8 cellular contexts compared by ENCODE assay signal in the genomic region with DNA sequence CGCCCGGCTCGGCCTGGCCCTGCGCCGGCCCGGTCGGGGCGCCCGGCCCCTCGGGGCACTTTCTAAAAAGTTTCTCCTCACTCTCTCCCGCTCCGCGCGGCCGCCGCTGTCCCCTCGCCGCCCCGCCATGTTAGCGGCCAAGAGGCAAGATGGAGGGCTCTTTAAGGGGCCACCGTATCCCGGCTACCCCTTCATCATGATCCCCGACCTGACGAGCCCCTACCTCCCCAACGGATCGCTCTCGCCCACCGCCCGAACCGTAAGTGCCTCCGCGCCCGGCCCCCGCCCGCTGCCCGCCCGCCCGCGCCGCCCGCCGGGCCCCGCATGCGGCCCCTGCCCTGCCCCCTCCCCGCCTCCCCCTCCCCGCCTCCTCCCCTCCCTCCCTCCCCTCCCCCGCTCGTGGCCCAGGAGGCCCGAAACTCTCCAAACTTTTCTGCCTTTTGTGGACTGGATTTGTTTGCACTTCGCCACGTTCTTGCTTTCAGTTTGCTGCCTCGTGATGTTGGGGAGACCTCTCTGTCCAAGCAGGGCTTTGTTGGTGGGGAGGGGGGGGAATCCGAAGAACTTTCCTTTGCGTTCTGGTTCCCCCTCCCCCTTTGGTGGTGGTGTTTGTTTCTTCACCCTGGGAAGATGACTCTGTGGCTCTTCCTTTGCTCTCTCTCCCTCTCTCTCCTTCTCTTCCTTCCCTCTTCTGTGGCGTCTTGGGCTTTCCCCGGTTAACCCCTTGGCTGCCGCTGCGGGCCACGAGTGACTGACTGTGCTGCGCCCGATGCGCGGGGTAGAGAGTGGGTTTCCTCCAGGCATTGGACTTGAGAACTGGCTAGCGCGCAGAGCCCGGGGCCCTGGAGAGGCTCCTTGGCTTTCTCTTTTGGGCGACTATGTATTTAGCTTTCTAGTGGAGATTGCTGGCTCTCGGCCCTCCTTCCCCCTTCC. TPM values are rescaled to one million over a fixed set of nuclear protein-coding genes. Genes with fewer than 3 reads are reported as not detected.
DNase-seq lines count a peak whose midpoint lies in the region; ATAC-seq and TF ChIP-seq lines count a peak whose summit lies in the region.

No MANE protein-coding gene starts in this region.

- WGBS in heart right ventricle, 2 donors: 0 to 1% methylated on average over 40 to 68 of the region's 68 CpGs

- H3K9me3 ChIP-seq in RWPE2 (ENCODE audit: severe bottlenecking): no peaks in the 10 kb centered on the region
- H3K9me3 ChIP-seq in adipocyte (ENCODE audit: control insufficient read depth, low read length): no peaks in the 10 kb centered on the region
- H3K9me3 ChIP-seq in heart right ventricle: no peaks in the 10 kb centered on the region

- peak; percentile 15 to 37 for ATAC-seq in activated CD4-positive, CD25-positive, alpha-beta regulatory T cell treated with anti-CD3 and anti-CD28 coated beads, Interleukin-2, amount 50 U/mL, for 24 hours
- ATAC-seq in RWPE2 (ENCODE audit: low read depth): peak; percentile 22; the same call in 2 of the 3 replicates
- ATAC-seq in heart right ventricle: peak; percentile 2 to 43 (median 15)
- ATAC-seq in HG02840 (IDR thresholded peaks at IDR 0.05; ENCODE audit: low FRiP score, unreplicated experiment): no peak
- ATAC-seq in GM21423 (IDR thresholded peaks at IDR 0.05; ENCODE audit: unreplicated experiment): no peak

- H3K36me3 ChIP-seq in RWPE2 (ENCODE audit: low read depth) (peaks cover 19% of the 10 kb centered on the region), adipocyte (ENCODE audit: control insufficient read depth, insufficient read depth, low read length, severe bottlenecking) (no peaks in the 10 kb centered on the region), heart right ventricle (no peaks in the 10 kb centered on the region)

- H3K27me3 ChIP-seq in RWPE2 (ENCODE audit: insufficient read depth, poor library complexity, severe bottlenecking) (no peaks in the 10 kb centered on the region), adipocyte (replicated peaks; ENCODE audit: control insufficient read depth, insufficient read depth, low read length) (no peaks in the 10 kb centered on the region), heart right ventricle (peaks cover 0 to 26% (median 0%) of the 10 kb centered on the region in 7 donors)

- no peak for TF ChIP-seq CTCF in RWPE2 (IDR thresholded peaks at IDR 0.05; ENCODE audit: poor library complexity, severe bottlenecking)
- no peak for TF ChIP-seq CTCF in heart right ventricle (IDR thresholded peaks at IDR 0.05)

- H3K4me1 ChIP-seq in RWPE2 (ENCODE audit: insufficient read depth, poor library complexity, severe bottlenecking) (peaks cover 23% of the 10 kb centered on the region), adipocyte (ENCODE audit: control insufficient read depth, insufficient read depth, low read length) (peaks cover 34% of the 10 kb centered on the region), heart right ventricle (peaks cover 7 to 52% (median 34%) of the 10 kb centered on the region in 9 donors)

- intact Hi-C loops in heart right ventricle (cut with DNase I): loop anchor here in 8 of 10 donors (5.0 to 10.0 kb wide), 13 partner anchors 51 to 474 kb away; no protein-coding TSS in a partner anchor

- H3K27ac ChIP-seq in RWPE2 (ENCODE audit: poor library complexity, severe bottlenecking) (peak overlapping the region; percentile 97), heart right ventricle (peak overlapping the region; percentile 84 to 97 (median 90))

- peak overlapping the region; percentile 99 for H3K9ac ChIP-seq in adipocyte (ENCODE audit: low read length)

- no peak for DNase-seq in activated CD4-positive, CD25-positive, alpha-beta regulatory T cell treated with anti-CD3 and anti-CD28 coated beads, Interleukin-2, amount 50 U/mL, for 72 hours
- no peak for DNase-seq in RWPE2 (ENCODE audit: low spot score)
- peak; percentile 79 for DNase-seq in adipocyte (ENCODE audit: low read depth)
- peak; percentile 63 to 67 for DNase-seq in heart right ventricle
- peak; percentile 72 for DNase-seq in pons (ENCODE audit: low spot score)

- H3K4me3 ChIP-seq in RWPE2 (ENCODE audit: severe bottlenecking) (peak overlapping the region; percentile 55), adipocyte (ENCODE audit: low read length) (peak overlapping the region; percentile 96), heart right ventricle (peak overlapping the region; percentile 62 to 90 (median 74))

RNA-seq across cellular contexts. Expression of gene TCF7L2, which starts 1.6 kb away (rescaled TPM):
- total RNA-seq in heart right ventricle: 10 to 100 TPM in 9 of 10 donors, 1 to 10 TPM in 1; 9.9 to 15.8 (median 12.0) TPM
- polyA plus RNA-seq in heart right ventricle: 10 to 100 TPM in 1 of 2 donors, 1 to 10 TPM in 1; 3.6 to 11.9 TPM

Comparison
In these comparisons a context has a peak if more than half of its experiments do, and no peak if none do; other contexts are left out.
1. ATAC-seq: peak in activated CD4-positive, CD25-positive, alpha-beta regulatory T cell treated with anti-CD3 and anti-CD28 coated beads, Interleukin-2, amount 50 U/mL, for 24 hours (2 of 2), RWPE2 (single experiment) and heart right ventricle (8 of 8); none in HG02840 (single experiment) and GM21423 (single experiment).
2. DNase-seq: peak in adipocyte (single experiment), heart right ventricle (2 of 2) and pons (single experiment); none in activated CD4-positive, CD25-positive, alpha-beta regulatory T cell treated with anti-CD3 and anti-CD28 coated beads, Interleukin-2, amount 50 U/mL, for 72 hours (single experiment) and RWPE2 (single experiment).
3. Peak in every context shown above with its lines, with median percentiles within 50 percentile points of each other: H3K4me3 ChIP-seq.